ENCODE assay signal across 1 cellular context in genomic region chr10:89281606-89282395, GRCh38.
TF ChIP-seq lines count a peak whose summit lies in the region.

No MANE protein-coding gene starts in this region.

TF ChIP-seq in SK-N-SH treated with all-trans-retinoic acid at 6 μM for 48 hours, 23 proteins besides CTCF, POLR2A, EP300 and RAD21 (continued from another document):
- TF ChIP-seq CREB5 (CRISPR knock-in tag; IDR thresholded peaks at IDR 0.05; ENCODE audit: low read depth) (no peak), GLIS3 (CRISPR knock-in tag; IDR thresholded peaks at IDR 0.05) (no peak), PATZ1 (CRISPR knock-in tag; IDR thresholded peaks at IDR 0.05; ENCODE audit: borderline replicate concordance) (no peak), TOX (CRISPR knock-in tag; IDR thresholded peaks at IDR 0.05; ENCODE audit: borderline replicate concordance) (0 out of 2 replicates have a peak, but pooled peaks have one; percentile 14), ESRRG (CRISPR knock-in tag; IDR thresholded peaks at IDR 0.05) (no peak), ZNF565 (CRISPR knock-in tag; conservative IDR thresholded peaks at IDR 0.05; ENCODE audit: low read depth) (no peak)
